In the genomic region with DNA sequence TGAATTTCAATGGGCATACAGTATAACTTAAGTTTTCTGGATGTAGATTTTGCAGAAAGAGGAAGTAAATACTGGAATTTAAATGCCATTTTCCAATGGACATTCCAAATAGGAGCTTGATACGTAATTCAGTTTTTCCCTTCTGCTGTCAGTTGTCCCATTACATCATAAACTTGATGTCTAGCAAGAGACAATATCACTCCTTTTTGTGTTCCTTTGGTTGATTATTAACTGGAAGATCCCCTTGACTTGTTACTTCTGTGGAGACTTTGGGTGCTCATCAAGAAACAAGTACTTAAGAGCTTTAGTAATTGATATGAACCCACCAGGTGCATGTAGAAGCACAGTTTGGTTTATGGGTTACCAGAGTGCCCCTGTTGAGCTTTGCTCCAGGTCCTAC, we compare ENCODE assay signal across 15 cellular contexts.
DNase-seq lines count a peak whose midpoint lies in the region; ATAC-seq, FAIRE-seq and TF ChIP-seq lines count a peak whose summit lies in the region.
"Had no signal": no experiment of that assay in that cellular context is flagged by ENCODE, and none has a peak within 500 bp of the region (broad histone marks: within the 10 kb centered on the region; RNA-seq: fewer than 3 reads in every experiment).

No MANE protein-coding gene starts in this region.

- H4K20me1 ChIP-seq in HepG2 (ENCODE audit: insufficient read depth, low read length): no peaks in the 10 kb centered on the region; the same call in 1 of the 2 replicates

- FAIRE-seq in HepG2 (lab: Jason Lieb, UNC): no peak
- FAIRE-seq: endothelial cell of umbilical vein, pancreas had no signal

- intact Hi-C loops in heart right ventricle (cut with DNase I): loop anchor here in 1 of 10 donors (10.0 kb wide), 1 partner anchor 45 kb away; no protein-coding TSS in a partner anchor
- intact Hi-C loops in HepG2 (cut with micrococcal nuclease; ENCODE audit: unreplicated experiment): no loop called here
- intact Hi-C loops in Right ventricle myocardium inferior (cut with DNase I): no loop called here

- ATAC-seq in HG02763 (IDR thresholded peaks at IDR 0.05; ENCODE audit: unreplicated experiment) (peak; percentile 64), heart right ventricle (no peak), HepG2 (no peak), Right ventricle myocardium inferior (no peak), HG03025 (IDR thresholded peaks at IDR 0.05; ENCODE audit: low FRiP score, unreplicated experiment) (no peak)
- ATAC-seq: activated T-helper 17 cell treated with anti-CD3 and anti-CD28 coated beads, Interleukin-2, amount 50 U/mL, for 72 hours; gastroesophageal sphincter had no signal

- no peak overlapping the region for H3K4me2 ChIP-seq in HepG2 (ENCODE audit: low read depth, low read length)

- DNase-seq in NCI-H2171 treated with DMSO at 0.1 percent for 48 hours (lab: John Stamatoyannopoulos, UW): peak; percentile 47
- DNase-seq in NCI-H2171 (lab: John Stamatoyannopoulos, UW): no peak
- DNase-seq in NCI-H187 (lab: John Stamatoyannopoulos, UW): peak; percentile 53 to 67
- DNase-seq in heart right ventricle: no peak
- no peak for DNase-seq in HepG2 (ENCODE audit: low spot score)
- DNase-seq in Right ventricle myocardium inferior (ENCODE audit: missing footprints): no peak
- DNase-seq: activated CD4-positive, alpha-beta memory T cell treated with anti-CD3 and anti-CD28 coated beads for 36 hours; uterus had no signal

- TF ChIP-seq CTCF in heart right ventricle (IDR thresholded peaks at IDR 0.05): no peak
- TF ChIP-seq CTCF in HepG2 (CRISPR knock-in tag; IDR thresholded peaks at IDR 0.05): no peak

- H3K36me3 ChIP-seq in heart right ventricle (no peaks in the 10 kb centered on the region), HepG2 (replicated peaks in 1 of 2; ENCODE audit: control insufficient read depth in 1 of 2, insufficient read depth in 2 of 2, low read length in 2 of 2) (no peaks in the 10 kb centered on the region)
- H3K36me3 ChIP-seq: gastroesophageal sphincter, pancreas, uterus had no signal

- no peak for TF ChIP-seq POLR2A in HepG2 (IDR thresholded peaks at IDR 0.05; ENCODE audit: insufficient read depth in 1 of 2, low read depth in 2 of 2, low read length in 2 of 2)

- in situ Hi-C loops in HepG2 (cut with HindIII; ENCODE audit: extremely low pct_ligation_motif_present, low pct_unique_long_range_greater_than_20kb): no loop called here

- H2AFZ ChIP-seq in HepG2 (ENCODE audit: low read length): no peak overlapping the region

- H3K27me3 ChIP-seq in heart right ventricle (no peaks in the 10 kb centered on the region), HepG2 (ENCODE audit: control insufficient read depth in 1 of 2, insufficient read depth in 2 of 2, low read length in 2 of 2) (no peaks in the 10 kb centered on the region; a peak in 1 of 5 replicates)
- H3K27me3 ChIP-seq: gastroesophageal sphincter, pancreas, uterus had no signal

- H3K9me3 ChIP-seq in heart right ventricle: no peaks in the 10 kb centered on the region
- H3K9me3 ChIP-seq in HepG2 (ENCODE audit: low read length): no peaks in the 10 kb centered on the region
- H3K9me3 ChIP-seq: gastroesophageal sphincter, pancreas, uterus had no signal

- CTCF ChIA-PET in HepG2 (lab: Yijun Ruan, JAX; ENCODE audit: low intra/inter-chr PET ratio, low total read pairs): no interaction called here

- H3K4me1 ChIP-seq in heart right ventricle (peaks cover 2 to 60% (median 36%) of the 10 kb centered on the region in 9 donors), HepG2 (ENCODE audit: insufficient read depth, low read length) (peaks cover 12% of the 10 kb centered on the region)

- 81 to 83% methylated on average over 1 of the region's 1 CpG for WGBS in heart right ventricle, 2 donors
- 93% methylated on average over 1 of the region's 1 CpG for WGBS in HepG2 (ENCODE audit: low lambda C conversion rate)

- BruUV-seq in HepG2 (replicated peaks; lab: Mats Ljungman, UMichigan): no TSS peak

- TF ChIP-seq EP300 in HepG2 (IDR thresholded peaks at IDR 0.05; ENCODE audit: low read depth in 2 of 2, low read length in 2 of 2) (no peak), HepG2 (CRISPR knock-in tag; IDR thresholded peaks at IDR 0.05; ENCODE audit: borderline replicate concordance) (no peak)

- H3K79me2 ChIP-seq in HepG2 (ENCODE audit: insufficient read depth, low read length): no peaks in the 10 kb centered on the region

- H3K9ac ChIP-seq in HepG2 (ENCODE audit: insufficient read depth, low read depth, low read length): no peak overlapping the region

- no peak overlapping the region for H3K4me3 ChIP-seq in heart right ventricle
- no peak overlapping the region for H3K4me3 ChIP-seq in HepG2 (replicated peaks in 1 of 3; ENCODE audit: insufficient read depth in 1 of 3, low read depth in 2 of 3, low read length in 3 of 3)
- H3K4me3 ChIP-seq: gastroesophageal sphincter, pancreas, uterus had no signal

- POLR2A ChIA-PET in HepG2 (lab: Yijun Ruan, JAX): no interaction called here

- no peak for TF ChIP-seq RAD21 in HepG2 (CRISPR knock-in tag; IDR thresholded peaks at IDR 0.05)

- peak overlapping the region in 1 of 10 donors; percentile 12 for H3K27ac ChIP-seq in heart right ventricle
- H3K27ac ChIP-seq in HepG2 (ENCODE audit: extremely low read length, insufficient read depth, low read length): no peak overlapping the region
- H3K27ac ChIP-seq: gastroesophageal sphincter, SK-N-MC, uterus had no signal

TF ChIP-seq in HepG2, 621 proteins besides CTCF, POLR2A, EP300 and RAD21 (continues in another document):
- TF ChIP-seq, protein P1, sequence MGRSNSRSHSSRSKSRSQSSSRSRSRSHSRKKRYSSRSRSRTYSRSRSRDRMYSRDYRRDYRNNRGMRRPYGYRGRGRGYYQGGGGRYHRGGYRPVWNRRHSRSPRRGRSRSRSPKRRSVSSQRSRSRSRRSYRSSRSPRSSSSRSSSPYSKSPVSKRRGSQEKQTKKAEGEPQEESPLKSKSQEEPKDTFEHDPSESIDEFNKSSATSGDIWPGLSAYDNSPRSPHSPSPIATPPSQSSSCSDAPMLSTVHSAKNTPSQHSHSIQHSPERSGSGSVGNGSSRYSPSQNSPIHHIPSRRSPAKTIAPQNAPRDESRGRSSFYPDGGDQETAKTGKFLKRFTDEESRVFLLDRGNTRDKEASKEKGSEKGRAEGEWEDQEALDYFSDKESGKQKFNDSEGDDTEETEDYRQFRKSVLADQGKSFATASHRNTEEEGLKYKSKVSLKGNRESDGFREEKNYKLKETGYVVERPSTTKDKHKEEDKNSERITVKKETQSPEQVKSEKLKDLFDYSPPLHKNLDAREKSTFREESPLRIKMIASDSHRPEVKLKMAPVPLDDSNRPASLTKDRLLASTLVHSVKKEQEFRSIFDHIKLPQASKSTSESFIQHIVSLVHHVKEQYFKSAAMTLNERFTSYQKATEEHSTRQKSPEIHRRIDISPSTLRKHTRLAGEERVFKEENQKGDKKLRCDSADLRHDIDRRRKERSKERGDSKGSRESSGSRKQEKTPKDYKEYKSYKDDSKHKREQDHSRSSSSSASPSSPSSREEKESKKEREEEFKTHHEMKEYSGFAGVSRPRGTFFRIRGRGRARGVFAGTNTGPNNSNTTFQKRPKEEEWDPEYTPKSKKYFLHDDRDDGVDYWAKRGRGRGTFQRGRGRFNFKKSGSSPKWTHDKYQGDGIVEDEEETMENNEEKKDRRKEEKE (IDR thresholded peaks at IDR 0.05): no peak
- TF ChIP-seq ZNF10 (CRISPR knock-in tag; IDR thresholded peaks at IDR 0.05; ENCODE audit: borderline replicate concordance, low read depth) (no peak), KLF12 (CRISPR knock-in tag; IDR thresholded peaks at IDR 0.05; ENCODE audit: borderline replicate concordance) (no peak), DMAP1 (CRISPR knock-in tag; IDR thresholded peaks at IDR 0.05) (no peak), ZNF761 (CRISPR knock-in tag; conservative IDR thresholded peaks at IDR 0.05) (no peak), CHD4 (IDR thresholded peaks at IDR 0.05; ENCODE audit: borderline replicate concordance, low read length) (no peak), RFX5 (IDR thresholded peaks at IDR 0.05; ENCODE audit: low read depth, low read length) (no peak), ZNF839 (CRISPR knock-in tag; IDR thresholded peaks at IDR 0.05; ENCODE audit: borderline replicate concordance) (no peak), CCDC6 (CRISPR knock-in tag; IDR thresholded peaks at IDR 0.05) (no peak), ZNF569 (CRISPR knock-in tag; IDR thresholded peaks at IDR 0.05; ENCODE audit: borderline replicate concordance) (no peak), KDM5A (IDR thresholded peaks at IDR 0.05; ENCODE audit: borderline replicate concordance, low read length) (no peak)
- TF ChIP-seq, protein P2, sequence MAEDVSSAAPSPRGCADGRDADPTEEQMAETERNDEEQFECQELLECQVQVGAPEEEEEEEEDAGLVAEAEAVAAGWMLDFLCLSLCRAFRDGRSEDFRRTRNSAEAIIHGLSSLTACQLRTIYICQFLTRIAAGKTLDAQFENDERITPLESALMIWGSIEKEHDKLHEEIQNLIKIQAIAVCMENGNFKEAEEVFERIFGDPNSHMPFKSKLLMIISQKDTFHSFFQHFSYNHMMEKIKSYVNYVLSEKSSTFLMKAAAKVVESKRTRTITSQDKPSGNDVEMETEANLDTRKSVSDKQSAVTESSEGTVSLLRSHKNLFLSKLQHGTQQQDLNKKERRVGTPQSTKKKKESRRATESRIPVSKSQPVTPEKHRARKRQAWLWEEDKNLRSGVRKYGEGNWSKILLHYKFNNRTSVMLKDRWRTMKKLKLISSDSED (CRISPR knock-in tag; IDR thresholded peaks at IDR 0.05): no peak
- TF ChIP-seq, protein P3, sequence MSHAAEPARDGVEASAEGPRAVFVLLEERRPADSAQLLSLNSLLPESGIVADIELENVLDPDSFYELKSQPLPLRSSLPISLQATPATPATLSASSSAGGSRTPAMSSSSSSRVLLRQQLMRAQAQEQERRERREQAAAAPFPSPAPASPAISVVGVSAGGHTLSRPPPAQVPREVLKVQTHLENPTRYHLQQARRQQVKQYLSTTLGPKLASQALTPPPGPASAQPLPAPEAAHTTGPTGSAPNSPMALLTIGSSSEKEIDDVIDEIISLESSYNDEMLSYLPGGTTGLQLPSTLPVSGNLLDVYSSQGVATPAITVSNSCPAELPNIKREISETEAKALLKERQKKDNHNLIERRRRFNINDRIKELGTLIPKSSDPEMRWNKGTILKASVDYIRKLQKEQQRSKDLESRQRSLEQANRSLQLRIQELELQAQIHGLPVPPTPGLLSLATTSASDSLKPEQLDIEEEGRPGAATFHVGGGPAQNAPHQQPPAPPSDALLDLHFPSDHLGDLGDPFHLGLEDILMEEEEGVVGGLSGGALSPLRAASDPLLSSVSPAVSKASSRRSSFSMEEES (CRISPR knock-in tag; IDR thresholded peaks at IDR 0.05): no peak

Comparison
In these comparisons a context has a peak if more than half of its experiments do, and no peak if none do; other contexts are left out.
1. DNase-seq: peak in NCI-H2171 treated with DMSO at 0.1 percent for 48 hours (single experiment) and NCI-H187 (2 of 2); none in NCI-H2171 (single experiment), heart right ventricle (0 of 2), HepG2 (single experiment) and Right ventricle myocardium inferior (single experiment).